4 cellular contexts compared by ENCODE assay signal in genomic region chr3:130095858-130096257, GRCh38. TPM values are rescaled to one million over a fixed set of nuclear protein-coding genes. Genes with fewer than 3 reads are reported as not detected.
"Had no signal": no experiment of that assay in that cellular context is flagged by ENCODE, and none has a peak within 500 bp of the region (broad histone marks: within the 10 kb centered on the region; RNA-seq: fewer than 3 reads in every experiment).

No MANE protein-coding gene starts in this region.

RNA-seq across cellular contexts. Expression of gene ALG1L2, which starts 14.2 kb away (rescaled TPM):
- total RNA-seq: cardiac muscle cell; left ventricle myocardium inferior; right atrium auricular region; T-helper 2 cell treated with Interferon-gamma antibody and Interleukin-4, amounts not matched to agents 100 ng/mL and 5 ng/mL, for 36 hours had no signal
